7 cellular contexts compared by ENCODE assay signal in genomic region chr19:38877781-38878574, GRCh38. TPM values are rescaled to one million over a fixed set of nuclear protein-coding genes. Genes with fewer than 3 reads are reported as not detected.
DNase-seq lines count a peak whose midpoint lies in the region; ATAC-seq, FAIRE-seq and TF ChIP-seq lines count a peak whose summit lies in the region.

Gene RINL (minus strand): TSS chr19:38878275. CDS start chr19:38876742, 1,533 bp downstream.

- H3K4me3 ChIP-seq in neural progenitor cell = no peak within 1 kb of the TSS

- H3K27ac Mint-ChIP-seq in neural progenitor cell = peak within 1 kb of the TSS; percentile 54

- H3K27me3 ChIP-seq in neural progenitor cell = no peaks in the 10 kb centered on the region

- no peak within 1 kb of the TSS for H2AFZ ChIP-seq in neural progenitor cell (replicated peaks)

- peak; percentile 5 for FAIRE-seq in urothelium cell line (lab: Jason Lieb, UNC)

- H3K79me2 ChIP-seq in neural progenitor cell (ENCODE audit: low read depth) = no peaks in the 10 kb centered on the region

- DNase-seq in NCI-H2171 (lab: John Stamatoyannopoulos, UW) (peak; percentile 79), neural progenitor cell (ENCODE audit: low spot score) (no peak), urothelium cell line (ENCODE audit: low spot score) (no peak), NCI-H1048 (lab: John Stamatoyannopoulos, UW) (no peak)
- DNase-seq in activated CD4-positive, CD25-positive, alpha-beta regulatory T cell treated with anti-CD3 and anti-CD28 coated beads, Interleukin-2, amount 50 U/mL, for 16 hours (ENCODE audit: low read depth, low spot score) = peak; percentile 38
- DNase-seq in effector CD4-positive, alpha-beta T cell = peak; percentile 62

- no peaks in the 10 kb centered on the region for H3K9me3 Mint-ChIP-seq in neural progenitor cell

- H3K4me2 ChIP-seq in neural progenitor cell = peak within 1 kb of the TSS; percentile 15

- H3K9ac ChIP-seq in neural progenitor cell = no peak within 1 kb of the TSS

- no peaks in the 10 kb centered on the region for H3K9me3 ChIP-seq in neural progenitor cell (ENCODE audit: low read depth)

- peaks cover 12% of the 10 kb centered on the region for H3K4me1 Mint-ChIP-seq in neural progenitor cell

- peak; percentile 59 for ATAC-seq in GM21515 (IDR thresholded peaks at IDR 0.05; ENCODE audit: unreplicated experiment)

- H3K4me1 ChIP-seq in neural progenitor cell = peaks cover 8% of the 10 kb centered on the region

- peaks cover 2% of the 10 kb centered on the region for H3F3A ChIP-seq in neural progenitor cell (ENCODE audit: low read depth)

- no peaks in the 10 kb centered on the region for H4K20me1 ChIP-seq in neural progenitor cell (ENCODE audit: low read depth)

- H3K36me3 ChIP-seq in neural progenitor cell = no peaks in the 10 kb centered on the region

- H3K27me3 Mint-ChIP-seq in neural progenitor cell (ENCODE audit: insufficient read depth, low read depth) = peaks cover 10% of the 10 kb centered on the region

- peak within 1 kb of the TSS; percentile 13 for H3K4me3 Mint-ChIP-seq in neural progenitor cell

- no peaks in the 10 kb centered on the region for H3K36me3 Mint-ChIP-seq in neural progenitor cell

- no peak for TF ChIP-seq CTCF in neural progenitor cell (IDR thresholded peaks at IDR 0.05)

- no peak within 1 kb of the TSS for H3K27ac ChIP-seq in neural progenitor cell

RNA-seq across cellular contexts. Expression of gene RINL, which starts in this region (rescaled TPM):
- total RNA-seq in neural progenitor cell (ENCODE audit: low replicate concordance) = 4.7 and 5.4 TPM in 2 replicates

Comparison
In these comparisons a context has a peak if more than half of its experiments do, and no peak if none do; other contexts are left out.
1. DNase-seq: peak in NCI-H2171 (single experiment), activated CD4-positive, CD25-positive, alpha-beta regulatory T cell treated with anti-CD3 and anti-CD28 coated beads, Interleukin-2, amount 50 U/mL, for 16 hours (single experiment) and effector CD4-positive, alpha-beta T cell (single experiment); none in neural progenitor cell (single experiment), urothelium cell line (single experiment) and NCI-H1048 (single experiment).